In genomic region chr14:94022532-94023411, GRCh38 we compare ENCODE assay signal across 1 cellular context.
TF ChIP-seq lines count a peak whose summit lies in the region.

No MANE protein-coding gene starts in this region.

TF ChIP-seq in H1, 55 proteins besides CTCF, POLR2A, EP300 and RAD21:
- TF ChIP-seq CEBPB (IDR thresholded peaks at IDR 0.05; ENCODE audit: low read depth, low read length): peak; percentile 81
- TF ChIP-seq EZH2 (IDR thresholded peaks at IDR 0.05; ENCODE audit: low read depth, low read length, severe bottlenecking): no peak
